Comparison of ENCODE assay signal across 18 cellular contexts in genomic region chr13:30755678-30756077, GRCh38. TPM values are rescaled to one million over a fixed set of nuclear protein-coding genes. Genes with fewer than 3 reads are reported as not detected.
"Had no signal": no experiment of that assay in that cellular context is flagged by ENCODE, and none has a peak within 500 bp of the region (broad histone marks: within the 10 kb centered on the region; RNA-seq: fewer than 3 reads in every experiment).

No MANE protein-coding gene starts in this region.

- DNase-seq: activated CD4-positive, alpha-beta T cell treated with anti-CD3 and anti-CD28 coated beads, Interleukin-2, amount 50 U/mL, for 48 hours; activated naive CD4-positive, alpha-beta T cell treated with anti-CD3 and anti-CD28 coated beads, Interleukin-2, amount 50 U/mL, for 16 hours; dermis blood vessel endothelial cell; effector memory CD8-positive, alpha-beta T cell; foreskin melanocyte; head of caudate nucleus; immature natural killer cell; left cardiac atrium; lower lobe of right lung; nephron progenitor cell; psoas muscle; stomach; WERI-Rb-1 had no signal

- H3K9me3 ChIP-seq: lower lobe of right lung, psoas muscle, stomach, thoracic aorta had no signal

- H3K36me3 ChIP-seq: stomach, thoracic aorta, WERI-Rb-1 had no signal

- H3K4me3 ChIP-seq: lower lobe of right lung, psoas muscle, stomach, thoracic aorta had no signal

- H3K27ac Mint-ChIP-seq: activated T-helper 17 cell treated with anti-CD3 and anti-CD28 coated beads, Interleukin-2, amount 50 U/mL, for 72 hours; immature natural killer cell; nephron progenitor cell had no signal

- ATAC-seq: activated T-helper 17 cell treated with anti-CD3 and anti-CD28 coated beads, Interleukin-2, amount 50 U/mL, for 72 hours; effector memory CD8-positive, alpha-beta T cell; left cardiac atrium; lower lobe of right lung; psoas muscle; sciatic nerve had no signal

- H3K4me1 ChIP-seq: lower lobe of right lung had no signal

- H3K4me3 Mint-ChIP-seq: activated T-helper 17 cell treated with anti-CD3 and anti-CD28 coated beads, Interleukin-2, amount 50 U/mL, for 72 hours; effector memory CD8-positive, alpha-beta T cell; immature natural killer cell; nephron progenitor cell had no signal

- H3K27me3 Mint-ChIP-seq: activated T-helper 17 cell treated with anti-CD3 and anti-CD28 coated beads, Interleukin-2, amount 50 U/mL, for 72 hours; effector memory CD8-positive, alpha-beta T cell had no signal

- H3K9me3 Mint-ChIP-seq: activated T-helper 17 cell treated with anti-CD3 and anti-CD28 coated beads, Interleukin-2, amount 50 U/mL, for 72 hours; effector memory CD8-positive, alpha-beta T cell; immature natural killer cell; nephron progenitor cell had no signal

- H3K27ac ChIP-seq: epithelial cell of prostate, lower lobe of right lung, psoas muscle, stomach, thoracic aorta, WERI-Rb-1 had no signal

RNA-seq across cellular contexts. Expression of gene ALOX5AP, which starts 20.3 kb away (rescaled TPM):
- total RNA-seq: osteoblast had no signal
